Comparison of ENCODE assay signal across 19 cellular contexts in the genomic region with DNA sequence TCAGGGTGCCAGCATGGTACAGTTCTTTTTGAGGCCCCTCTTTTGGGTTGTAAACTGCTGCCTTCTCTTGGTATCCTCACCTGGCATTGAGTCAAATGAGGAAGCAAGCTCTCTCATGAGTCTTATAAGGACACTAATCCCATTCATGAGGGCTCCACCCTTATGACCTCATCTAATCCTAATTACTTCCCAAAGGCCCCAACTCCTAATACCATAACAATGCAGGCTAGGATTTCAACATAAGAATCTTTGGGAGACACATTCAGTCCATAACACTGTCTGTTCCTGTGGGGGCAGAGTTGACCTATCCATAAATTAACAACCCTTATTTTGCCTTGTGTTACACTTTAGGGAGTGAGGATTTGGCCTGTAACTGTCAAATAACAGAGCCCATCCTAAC.
"Had no signal": no experiment of that assay in that cellular context is flagged by ENCODE, and none has a peak within 500 bp of the region (broad histone marks: within the 10 kb centered on the region; RNA-seq: fewer than 3 reads in every experiment).

No MANE protein-coding gene starts in this region.

- H3K36me3 Mint-ChIP-seq: naive thymus-derived CD4-positive, alpha-beta T cell; stimulated activated effector memory CD8-positive, alpha-beta T cell treated with anti-CD3 and anti-CD28 coated beads, Interleukin-12 subunit alpha, Interleukin-12 subunit beta, amount 100 ng/mL, for 72 hours had no signal

- H3K9me3 ChIP-seq: neutrophil, psoas muscle, right lobe of liver, tibial artery, upper lobe of right lung, vagina had no signal

- H3K27me3 Mint-ChIP-seq: dendritic cell treated with granulocyte-macrophage colony-stimulating factor and Interleukin-4, amounts not matched to agents 40 ng/mL and 50 ng/mL, for 4 days; effector memory CD8-positive, alpha-beta T cell; naive thymus-derived CD4-positive, alpha-beta T cell had no signal

- H3K4me1 ChIP-seq: heart right ventricle, psoas muscle, right lobe of liver, tibial artery, upper lobe of right lung had no signal

- H3K27me3 ChIP-seq: heart right ventricle, neutrophil, right lobe of liver, tibial artery, upper lobe of right lung, vagina had no signal

- H3K4me3 ChIP-seq: heart right ventricle, psoas muscle, right lobe of liver, tibial artery, upper lobe of right lung, vagina had no signal

- H3K36me3 ChIP-seq: heart right ventricle, neutrophil, right lobe of liver, tibial artery, upper lobe of right lung, vagina had no signal

- ATAC-seq: effector memory CD8-positive, alpha-beta T cell; heart right ventricle; naive thymus-derived CD4-positive, alpha-beta T cell; psoas muscle; right lobe of liver; stimulated activated effector memory CD8-positive, alpha-beta T cell treated with anti-CD3 and anti-CD28 coated beads, Interleukin-12 subunit alpha, Interleukin-12 subunit beta, amount 100 ng/mL, for 72 hours; stimulated activated naive CD8-positive, alpha-beta T cell treated with anti-CD3 and anti-CD28 coated beads, Interleukin-15, Interleukin-2, amounts not matched to agents 100 U/mL and 50 U/mL, for 24 hours; upper lobe of right lung had no signal

- H3K27ac Mint-ChIP-seq: dendritic cell treated with granulocyte-macrophage colony-stimulating factor and Interleukin-4, amounts not matched to agents 40 ng/mL and 50 ng/mL, for 4 days; effector memory CD8-positive, alpha-beta T cell; naive thymus-derived CD4-positive, alpha-beta T cell; nephron progenitor cell; stimulated activated effector memory CD8-positive, alpha-beta T cell treated with anti-CD3 and anti-CD28 coated beads, Interleukin-12 subunit alpha, Interleukin-12 subunit beta, amount 100 ng/mL, for 72 hours had no signal

- H3K4me1 Mint-ChIP-seq: stimulated activated effector memory CD8-positive, alpha-beta T cell treated with anti-CD3 and anti-CD28 coated beads, Interleukin-12 subunit alpha, Interleukin-12 subunit beta, amount 100 ng/mL, for 72 hours had no signal

- H3K27ac ChIP-seq: heart right ventricle, neutrophil, psoas muscle, right lobe of liver, tibial artery, upper lobe of right lung, vagina had no signal

- H3K4me3 Mint-ChIP-seq: dendritic cell treated with granulocyte-macrophage colony-stimulating factor and Interleukin-4, amounts not matched to agents 40 ng/mL and 50 ng/mL, for 4 days; effector memory CD8-positive, alpha-beta T cell; naive thymus-derived CD4-positive, alpha-beta T cell; nephron progenitor cell; stimulated activated effector memory CD8-positive, alpha-beta T cell treated with anti-CD3 and anti-CD28 coated beads, Interleukin-12 subunit alpha, Interleukin-12 subunit beta, amount 100 ng/mL, for 72 hours had no signal

- DNase-seq: effector memory CD8-positive, alpha-beta T cell; erythroblast; heart right ventricle; hypothalamus; kidney glomerular epithelial cell; naive thymus-derived CD4-positive, alpha-beta T cell; nephron progenitor cell; psoas muscle; retina; right lobe of liver; stimulated activated CD4-positive, alpha-beta T cell treated with anti-CD3 and anti-CD28 coated beads, Interleukin-4, amount 100 ng/mL, for 1 hour; stimulated activated CD8-positive, alpha-beta memory T cell treated with anti-CD3 and anti-CD28 coated beads, Interleukin-4, amount 100 ng/mL, for 48 hours; stimulated activated naive CD8-positive, alpha-beta T cell treated with anti-CD3 and anti-CD28 coated beads, Interleukin-15, Interleukin-2, amounts not matched to agents 100 U/mL and 50 U/mL, for 24 hours; tibial artery; upper lobe of right lung had no signal
